ENCODE assay signal across 9 cellular contexts in genomic region chr1:203625623-203626189, GRCh38. TPM values are rescaled to one million over a fixed set of nuclear protein-coding genes. Genes with fewer than 3 reads are reported as not detected.
DNase-seq lines count a peak whose midpoint lies in the region; ATAC-seq, FAIRE-seq and TF ChIP-seq lines count a peak whose summit lies in the region.
"Had no signal": no experiment of that assay in that cellular context is flagged by ENCODE, and none has a peak within 500 bp of the region (broad histone marks: within the 10 kb centered on the region; RNA-seq: fewer than 3 reads in every experiment).

No MANE protein-coding gene starts in this region.

- H3K18ac ChIP-seq in mesenchymal stem cell (ENCODE audit: low read depth in 1 of 2, low read length in 2 of 2) = peak overlapping the region; percentile 52 to 74

- peak overlapping the region; percentile 97 for H3K9ac ChIP-seq in mesenchymal stem cell (ENCODE audit: low read length)

- H3K4me1 Mint-ChIP-seq in WTC11 = peaks cover 58% of the 10 kb centered on the region

- peak overlapping the region; percentile 20; the same call in 1 of the 2 replicates for H3K27ac Mint-ChIP-seq in WTC11

- peaks cover 4% of the 10 kb centered on the region for H3K79me1 ChIP-seq in mesenchymal stem cell (replicated peaks; ENCODE audit: low read length, poor library complexity, severe bottlenecking)

- H3K4me2 ChIP-seq in mesenchymal stem cell (ENCODE audit: low read length, poor library complexity, severe bottlenecking) = peak overlapping the region; percentile 71

- DNase-seq in GM12891 (ENCODE audit: insufficient read length, low spot score) (no peak), MV-4-11 (lab: John Stamatoyannopoulos, UW) (peak; percentile 84), WTC11 (ENCODE audit: low spot score) (no peak), dermis blood vessel endothelial cell (peak; percentile 85), mesenchymal stem cell (no peak), EL (no peak), GM03348 (ENCODE audit: low spot score) (no peak)
- DNase-seq in stimulated activated naive CD8-positive, alpha-beta T cell treated with anti-CD3 and anti-CD28 coated beads, Interleukin-15, Interleukin-2, amounts not matched to agents 100 U/mL and 50 U/mL, for 24 hours = peak; percentile 38

- FAIRE-seq in GM12891 (lab: Jason Lieb, UNC) = peak; percentile 52
- FAIRE-seq: endometrium had no signal

- H3K27ac ChIP-seq in mesenchymal stem cell (ENCODE audit: low read length, poor library complexity, severe bottlenecking) = no peak overlapping the region

- no peaks in the 10 kb centered on the region for H3K9me3 ChIP-seq in mesenchymal stem cell (ENCODE audit: control insufficient read depth, low read length)

- POLR2A ChIA-PET in WTC11 (lab: Charles Lee) = interaction anchor here (0.7 to 1.0 kb wide), 3 partner anchors 13 to 185 kb away, joined by 3 to 7 read pairs (median 3); no protein-coding TSS in a partner anchor

- no peak overlapping the region for H2AK5ac ChIP-seq in mesenchymal stem cell (ENCODE audit: low read length, severe bottlenecking)

- no peaks in the 10 kb centered on the region for H3K36me3 Mint-ChIP-seq in WTC11

- H3K4ac ChIP-seq in mesenchymal stem cell (ENCODE audit: low read depth in 1 of 2, low read length in 2 of 2) = peak overlapping the region in 1 of 2 experiments; percentile 79

- peak overlapping the region; percentile 94 for H4K8ac ChIP-seq in mesenchymal stem cell (ENCODE audit: low read length)

- no peak overlapping the region for H2AFZ ChIP-seq in mesenchymal stem cell (ENCODE audit: low read depth, low read length)

- no peak overlapping the region for H4K91ac ChIP-seq in mesenchymal stem cell (ENCODE audit: low read length)

- H3K14ac ChIP-seq in mesenchymal stem cell (ENCODE audit: low read length in 2 of 2) = no peak overlapping the region

- peak overlapping the region; percentile 92 for H3K4me3 Mint-ChIP-seq in WTC11

- H3K27me3 Mint-ChIP-seq in WTC11 (ENCODE audit: low read depth) = peaks cover 29% of the 10 kb centered on the region

- no peak for TF ChIP-seq POLR2A in GM12891 (IDR thresholded peaks at IDR 0.05; ENCODE audit: low read depth, low read length)

- 90% methylated on average over 5 of the region's 7 CpGs for WGBS in mesenchymal stem cell

- no peaks in the 10 kb centered on the region for H3K36me3 ChIP-seq in mesenchymal stem cell (ENCODE audit: control insufficient read depth in 1 of 2, insufficient read depth in 2 of 2, low read depth in 1 of 2, low read length in 2 of 2)

- peak overlapping the region; percentile 43 to 91 for H2BK12ac ChIP-seq in mesenchymal stem cell (ENCODE audit: low read length in 2 of 2)

- no peak overlapping the region for H2BK15ac ChIP-seq in mesenchymal stem cell (ENCODE audit: low read depth, poor library complexity, severe bottlenecking)

- no peak overlapping the region for H2BK5ac ChIP-seq in mesenchymal stem cell (ENCODE audit: low read depth, low read length, poor library complexity, severe bottlenecking)

- ATAC-seq in WTC11 = no peak
- ATAC-seq in stimulated activated naive CD8-positive, alpha-beta T cell treated with anti-CD3 and anti-CD28 coated beads, Interleukin-15, Interleukin-2, amounts not matched to agents 100 U/mL and 50 U/mL, for 24 hours = peak; percentile 31

- H3K23ac ChIP-seq in mesenchymal stem cell (ENCODE audit: low read length in 2 of 2) = no peak overlapping the region

- H3K4me1 ChIP-seq in mesenchymal stem cell (ENCODE audit: control insufficient read depth, insufficient read depth, low read depth, low read length) = peaks cover 13% of the 10 kb centered on the region

- no peaks in the 10 kb centered on the region for H3K27me3 ChIP-seq in mesenchymal stem cell (ENCODE audit: control insufficient read depth in 1 of 2, insufficient read depth in 1 of 2, low read length in 2 of 2)

- no peaks in the 10 kb centered on the region for H3K9me3 Mint-ChIP-seq in WTC11

- H2BK120ac ChIP-seq in mesenchymal stem cell (ENCODE audit: low read depth, low read length) = no peak overlapping the region

- H3K4me3 ChIP-seq in mesenchymal stem cell (ENCODE audit: insufficient read depth in 1 of 2, low read depth in 1 of 2, low read length in 2 of 2) = peak overlapping the region in 1 of 2 experiments; percentile 87

- TF ChIP-seq CTCF in WTC11 (IDR thresholded peaks at IDR 0.05) = no peak

- CTCF ChIA-PET in WTC11 (lab: Charles Lee) = interaction anchor here (0.6 to 2.2 kb wide), 19 partner anchors 10 to 358 kb away, joined by 3 to 11 read pairs (median 5); no protein-coding TSS in a partner anchor

TF ChIP-seq in GM12891, 5 proteins besides CTCF, POLR2A, EP300 and RAD21:
- TF ChIP-seq PAX5 (IDR thresholded peaks at IDR 0.05; ENCODE audit: insufficient read depth, low read length, severe bottlenecking) (no peak), POU2F2 (IDR thresholded peaks at IDR 0.05; ENCODE audit: low read depth, low read length) (peak; percentile 79)

TF ChIP-seq in WTC11, 78 proteins besides CTCF, POLR2A, EP300 and RAD21 (continues in another document):
- no peak for TF ChIP-seq FOXK1 (CRISPR knock-in tag; IDR thresholded peaks at IDR 0.05)
- TF ChIP-seq ZNF232 (CRISPR knock-in tag; IDR thresholded peaks at IDR 0.05) = no peak
- TF ChIP-seq NFE2L1 (CRISPR knock-in tag; IDR thresholded peaks at IDR 0.05) = no peak
- TF ChIP-seq ZNF423 (CRISPR knock-in tag; IDR thresholded peaks at IDR 0.05) = no peak
- TF ChIP-seq MLX (CRISPR knock-in tag; IDR thresholded peaks at IDR 0.05) = no peak
- TF ChIP-seq TEAD1 (CRISPR knock-in tag; IDR thresholded peaks at IDR 0.05) = no peak
- TF ChIP-seq ZNF532 (CRISPR knock-in tag; IDR thresholded peaks at IDR 0.05; ENCODE audit: borderline replicate concordance) = no peak
- no peak for TF ChIP-seq PRRX2 (CRISPR knock-in tag; IDR thresholded peaks at IDR 0.05)
- TF ChIP-seq ZNF281 (CRISPR knock-in tag; IDR thresholded peaks at IDR 0.05) = no peak
- no peak for TF ChIP-seq ZNF396 (CRISPR knock-in tag; IDR thresholded peaks at IDR 0.05; ENCODE audit: borderline replicate concordance)
- TF ChIP-seq TCF7 (CRISPR knock-in tag; IDR thresholded peaks at IDR 0.05; ENCODE audit: low read depth) = no peak
- no peak for TF ChIP-seq ELF4 (CRISPR knock-in tag; IDR thresholded peaks at IDR 0.05; ENCODE audit: low read depth)

RNA-seq across cellular contexts. Expression of gene ATP2B4, which starts 0.9 kb away (rescaled TPM):
- 3.6 TPM for polyA plus RNA-seq in GM12891 (2012; ENCODE audit: low read depth, missing spikeins)
- total RNA-seq in WTC11 (2021) (18.5 to 22.1 TPM (median 19.1 TPM) in 3 replicates), dermis blood vessel endothelial cell (108 and 145 TPM in 2 replicates)
- polyA plus RNA-seq in mesenchymal stem cell (2013, experiment 1 of 2) = 58.0 TPM
- 58.7 TPM for polyA plus RNA-seq in mesenchymal stem cell (2013, experiment 2 of 2)

Comparison
In these comparisons a context has a peak if more than half of its experiments do, and no peak if none do; other contexts are left out.
1. DNase-seq: peak in MV-4-11 (single experiment), dermis blood vessel endothelial cell (single experiment) and stimulated activated naive CD8-positive, alpha-beta T cell treated with anti-CD3 and anti-CD28 coated beads, Interleukin-15, Interleukin-2, amounts not matched to agents 100 U/mL and 50 U/mL, for 24 hours (single experiment); none in GM12891 (single experiment), WTC11 (single experiment), mesenchymal stem cell (single experiment), EL (single experiment) and GM03348 (single experiment).